Comparison of ENCODE assay signal across 1 cellular context in the genomic region with DNA sequence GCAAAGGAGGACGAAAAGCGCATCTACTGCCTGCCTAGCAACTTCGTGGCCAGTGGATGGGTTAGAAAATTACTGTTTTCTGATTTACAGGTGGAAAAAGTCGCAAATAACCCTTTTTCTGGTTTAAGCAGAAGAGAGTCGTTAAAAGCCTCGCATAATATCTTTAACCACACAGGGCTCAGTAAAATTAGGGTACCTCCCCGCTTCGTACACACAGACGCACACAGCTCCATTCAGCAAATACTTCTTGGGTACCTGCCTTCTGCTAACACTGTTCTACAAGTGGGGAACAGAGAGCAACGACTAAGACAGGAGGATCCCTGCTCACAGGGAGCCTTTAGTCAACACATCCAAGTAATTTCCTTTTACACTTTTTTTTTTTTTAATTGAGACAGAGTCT.
TF ChIP-seq lines count a peak whose summit lies in the region.

No MANE protein-coding gene starts in this region.

TF ChIP-seq in GM12878, 131 proteins besides CTCF, POLR2A, EP300 and RAD21 (continued from another document):
- TF ChIP-seq, protein P1, sequence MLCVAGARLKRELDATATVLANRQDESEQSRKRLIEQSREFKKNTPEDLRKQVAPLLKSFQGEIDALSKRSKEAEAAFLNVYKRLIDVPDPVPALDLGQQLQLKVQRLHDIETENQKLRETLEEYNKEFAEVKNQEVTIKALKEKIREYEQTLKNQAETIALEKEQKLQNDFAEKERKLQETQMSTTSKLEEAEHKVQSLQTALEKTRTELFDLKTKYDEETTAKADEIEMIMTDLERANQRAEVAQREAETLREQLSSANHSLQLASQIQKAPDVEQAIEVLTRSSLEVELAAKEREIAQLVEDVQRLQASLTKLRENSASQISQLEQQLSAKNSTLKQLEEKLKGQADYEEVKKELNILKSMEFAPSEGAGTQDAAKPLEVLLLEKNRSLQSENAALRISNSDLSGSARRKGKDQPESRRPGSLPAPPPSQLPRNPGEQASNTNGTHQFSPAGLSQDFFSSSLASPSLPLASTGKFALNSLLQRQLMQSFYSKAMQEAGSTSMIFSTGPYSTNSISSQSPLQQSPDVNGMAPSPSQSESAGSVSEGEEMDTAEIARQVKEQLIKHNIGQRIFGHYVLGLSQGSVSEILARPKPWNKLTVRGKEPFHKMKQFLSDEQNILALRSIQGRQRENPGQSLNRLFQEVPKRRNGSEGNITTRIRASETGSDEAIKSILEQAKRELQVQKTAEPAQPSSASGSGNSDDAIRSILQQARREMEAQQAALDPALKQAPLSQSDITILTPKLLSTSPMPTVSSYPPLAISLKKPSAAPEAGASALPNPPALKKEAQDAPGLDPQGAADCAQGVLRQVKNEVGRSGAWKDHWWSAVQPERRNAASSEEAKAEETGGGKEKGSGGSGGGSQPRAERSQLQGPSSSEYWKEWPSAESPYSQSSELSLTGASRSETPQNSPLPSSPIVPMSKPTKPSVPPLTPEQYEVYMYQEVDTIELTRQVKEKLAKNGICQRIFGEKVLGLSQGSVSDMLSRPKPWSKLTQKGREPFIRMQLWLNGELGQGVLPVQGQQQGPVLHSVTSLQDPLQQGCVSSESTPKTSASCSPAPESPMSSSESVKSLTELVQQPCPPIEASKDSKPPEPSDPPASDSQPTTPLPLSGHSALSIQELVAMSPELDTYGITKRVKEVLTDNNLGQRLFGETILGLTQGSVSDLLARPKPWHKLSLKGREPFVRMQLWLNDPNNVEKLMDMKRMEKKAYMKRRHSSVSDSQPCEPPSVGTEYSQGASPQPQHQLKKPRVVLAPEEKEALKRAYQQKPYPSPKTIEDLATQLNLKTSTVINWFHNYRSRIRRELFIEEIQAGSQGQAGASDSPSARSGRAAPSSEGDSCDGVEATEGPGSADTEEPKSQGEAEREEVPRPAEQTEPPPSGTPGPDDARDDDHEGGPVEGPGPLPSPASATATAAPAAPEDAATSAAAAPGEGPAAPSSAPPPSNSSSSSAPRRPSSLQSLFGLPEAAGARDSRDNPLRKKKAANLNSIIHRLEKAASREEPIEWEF (IDR thresholded peaks at IDR 0.05; ENCODE audit: insufficient replicate concordance, low read depth, low read length): no peak
- TF ChIP-seq SPI1 (IDR thresholded peaks at IDR 0.05; ENCODE audit: borderline replicate concordance, insufficient read depth, low read depth, low read length) (no peak), MEF2A (IDR thresholded peaks at IDR 0.05; ENCODE audit: insufficient read depth, low read depth, low read length) (no peak), EED (IDR thresholded peaks at IDR 0.05; ENCODE audit: low read depth) (no peak), SMAD5 (IDR thresholded peaks at IDR 0.05; ENCODE audit: low read depth) (no peak), IRF4 (IDR thresholded peaks at IDR 0.05; ENCODE audit: low read depth, low read length) (no peak), GABPA (IDR thresholded peaks at IDR 0.05; ENCODE audit: low read depth) (no peak), SIN3A (IDR thresholded peaks at IDR 0.05; ENCODE audit: low read depth, low read length) (no peak)
- TF ChIP-seq, protein P2, sequence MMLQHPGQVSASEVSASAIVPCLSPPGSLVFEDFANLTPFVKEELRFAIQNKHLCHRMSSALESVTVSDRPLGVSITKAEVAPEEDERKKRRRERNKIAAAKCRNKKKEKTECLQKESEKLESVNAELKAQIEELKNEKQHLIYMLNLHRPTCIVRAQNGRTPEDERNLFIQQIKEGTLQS (IDR thresholded peaks at IDR 0.05; ENCODE audit: borderline replicate concordance, extremely low read depth, low read depth, low read length): no peak
